In the genomic region with DNA sequence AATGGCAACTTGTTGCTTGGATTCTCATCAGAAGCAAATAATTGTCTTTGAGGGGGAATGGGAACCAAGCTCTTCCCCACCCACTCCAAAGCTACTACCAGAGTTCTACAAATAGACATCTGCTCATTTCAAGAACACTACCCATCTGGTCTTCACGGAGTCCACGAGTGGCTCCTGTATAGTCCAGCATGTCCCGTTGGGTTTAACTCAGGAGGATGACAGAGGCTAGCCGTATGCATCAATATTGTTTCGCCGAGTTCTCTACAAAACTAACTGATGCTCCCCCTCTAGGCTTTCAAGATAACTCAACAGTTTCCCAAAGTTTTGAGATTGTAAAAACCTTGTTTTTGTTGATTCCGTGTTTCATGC, we compare ENCODE assay signal across 8 cellular contexts. TPM values are rescaled to one million over a fixed set of nuclear protein-coding genes. Genes with fewer than 3 reads are reported as not detected.
DNase-seq lines count a peak whose midpoint lies in the region; ATAC-seq and TF ChIP-seq lines count a peak whose summit lies in the region.

No MANE protein-coding gene starts in this region.

- no peak for TF ChIP-seq POLR2A in sigmoid colon (IDR thresholded peaks at IDR 0.05)

- WGBS in sigmoid colon, 2 donors: 68 to 78% methylated on average over 7 of the region's 7 CpGs

- peak overlapping the region; percentile 79 for H3K4me3 ChIP-seq in GM06990 (replicated peaks; ENCODE audit: low read depth, low read length)
- peak overlapping the region; percentile 73 for H3K4me3 ChIP-seq in RWPE2 (ENCODE audit: severe bottlenecking)
- peak overlapping the region; percentile 75 for H3K4me3 ChIP-seq in fibroblast of the aortic adventitia (ENCODE audit: low read depth, low read length)
- peak overlapping the region; percentile 91 to 95 (median 94) for H3K4me3 ChIP-seq in sigmoid colon

- no peak for TF ChIP-seq CTCF in GM06990 (IDR thresholded peaks at IDR 0.05; ENCODE audit: insufficient read depth, low read length, poor library complexity, severe bottlenecking)
- TF ChIP-seq CTCF in RWPE2 (IDR thresholded peaks at IDR 0.05; ENCODE audit: poor library complexity, severe bottlenecking): no peak
- TF ChIP-seq CTCF in fibroblast of the aortic adventitia (IDR thresholded peaks at IDR 0.05; ENCODE audit: insufficient read depth, low read length): no peak
- TF ChIP-seq CTCF in sigmoid colon (IDR thresholded peaks at IDR 0.05): no peak

- intact Hi-C loops in sigmoid colon (cut with DNase I): loop anchor here (2.0 to 5.0 kb wide), 2 partner anchors 86 to 175 kb away; partner anchors contain the start of genes CPD and NSRP1

- H3K36me3 ChIP-seq in GM06990 (ENCODE audit: control insufficient read depth, insufficient read depth, low read length): no peaks in the 10 kb centered on the region
- peaks cover 31% of the 10 kb centered on the region for H3K36me3 ChIP-seq in RWPE2 (ENCODE audit: low read depth)
- peaks cover 0 to 21% (median 2%) of the 10 kb centered on the region in 4 donors for H3K36me3 ChIP-seq in sigmoid colon

- DNase-seq in GM06990 (ENCODE audit: extremely low read depth, insufficient read length): no peak
- DNase-seq in RWPE2 (ENCODE audit: low spot score): no peak
- DNase-seq in fibroblast of the aortic adventitia (ENCODE audit: low read depth): no peak
- DNase-seq in sigmoid colon: no peak
- no peak for DNase-seq in T-helper 9 cell
- no peak for DNase-seq in effector CD4-positive, alpha-beta T cell

- TF ChIP-seq EP300 in sigmoid colon (IDR thresholded peaks at IDR 0.05): no peak

- no peak overlapping the region for H3K27ac ChIP-seq in RWPE2 (ENCODE audit: poor library complexity, severe bottlenecking)
- peak overlapping the region; percentile 71 to 83 (median 82) for H3K27ac ChIP-seq in sigmoid colon

- no peaks in the 10 kb centered on the region for H3K9me3 ChIP-seq in RWPE2 (ENCODE audit: severe bottlenecking)
- no peaks in the 10 kb centered on the region for H3K9me3 ChIP-seq in sigmoid colon

- ATAC-seq in RWPE2 (ENCODE audit: low read depth) (no peak), GM21515 (IDR thresholded peaks at IDR 0.05; ENCODE audit: unreplicated experiment) (no peak), GM19328 (IDR thresholded peaks at IDR 0.05; ENCODE audit: unreplicated experiment) (no peak)

- no peaks in the 10 kb centered on the region for H3K27me3 ChIP-seq in GM06990 (replicated peaks; ENCODE audit: control insufficient read depth, insufficient read depth, low read length)
- no peaks in the 10 kb centered on the region for H3K27me3 ChIP-seq in RWPE2 (ENCODE audit: insufficient read depth, poor library complexity, severe bottlenecking)
- H3K27me3 ChIP-seq in sigmoid colon: no peaks in the 10 kb centered on the region

- H3K4me1 ChIP-seq in RWPE2 (ENCODE audit: insufficient read depth, poor library complexity, severe bottlenecking): peaks cover 8% of the 10 kb centered on the region
- H3K4me1 ChIP-seq in sigmoid colon: peaks cover 0 to 16% (median 12%) of the 10 kb centered on the region in 4 donors

RNA-seq across cellular contexts. Expression of gene BLMH, which starts 0.7 kb away (rescaled TPM):
- total RNA-seq in fibroblast of the aortic adventitia (ENCODE audit: low replicate concordance) (30.5 and 35.9 TPM in 2 replicates), sigmoid colon (10 to 100 TPM; 19.3 to 33.8 (median 27.2) TPM)
- polyA plus RNA-seq in sigmoid colon: 10 to 100 TPM in 2 of 3 donors, 1 to 10 TPM in 1; 8.6 to 20.8 (median 12.6) TPM

RNA-seq across cellular contexts. Expression of gene TMIGD1, which starts 41.4 kb away (rescaled TPM):
- total RNA-seq in fibroblast of the aortic adventitia (ENCODE audit: low replicate concordance) (not detected in 2 replicates), sigmoid colon (under 1 TPM in 1 of 4 donors, not detected in 3; 0.71 TPM)
- polyA plus RNA-seq in sigmoid colon: 10 to 100 TPM; 26.2 to 97.8 (median 96.1) TPM

RNA-seq across cellular contexts. Expression of gene SLC6A4, which starts 57.0 kb away (rescaled TPM):
- total RNA-seq in fibroblast of the aortic adventitia (ENCODE audit: low replicate concordance) (0.41 and 23.8 TPM in 2 replicates), sigmoid colon (under 1 TPM in 1 of 4 donors, not detected in 3; 0.36 TPM)
- under 1 TPM in 1 of 3 donors, not detected in 2; 0.20 TPM for polyA plus RNA-seq in sigmoid colon
